Comparison of ENCODE assay signal across 1 cellular context in the genomic region with DNA sequence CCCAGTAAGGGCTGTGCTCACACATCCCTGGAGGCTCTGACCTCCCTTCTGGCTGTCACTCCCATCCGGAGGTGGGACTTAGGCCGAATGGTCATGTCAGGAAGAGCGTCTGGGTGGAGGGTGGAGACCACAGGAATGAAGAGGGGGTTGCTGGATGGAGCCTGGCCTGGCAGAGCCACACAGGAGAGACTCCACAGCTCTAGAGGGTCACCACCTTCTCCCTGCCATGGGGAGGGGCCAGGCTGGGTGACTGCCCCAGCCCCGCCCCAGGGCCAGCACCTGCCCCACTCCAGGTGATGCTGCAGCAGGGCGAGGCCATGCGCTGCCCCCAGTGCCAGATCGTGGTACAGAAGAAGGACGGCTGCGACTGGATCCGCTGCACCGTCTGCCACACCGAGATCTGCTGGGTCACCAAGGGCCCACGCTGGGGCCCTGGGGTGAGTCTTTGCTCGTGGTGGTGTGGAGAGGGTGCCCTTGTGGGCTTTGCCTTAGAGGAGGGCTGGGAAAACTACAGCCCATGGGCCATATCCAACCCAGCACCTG.
TF ChIP-seq lines count a peak whose summit lies in the region.

No MANE protein-coding gene starts in this region.

TF ChIP-seq in HCT116, 20 proteins besides CTCF, POLR2A, EP300 and RAD21:
- TF ChIP-seq ZBTB33 (IDR thresholded peaks at IDR 0.05; ENCODE audit: extremely low read depth, insufficient replicate concordance, low read length), result no peak
- TF ChIP-seq JUND (IDR thresholded peaks at IDR 0.05), result no peak
- no peak for TF ChIP-seq ELF1 (IDR thresholded peaks at IDR 0.05; ENCODE audit: borderline replicate concordance, low read depth)
- TF ChIP-seq YY1 (IDR thresholded peaks at IDR 0.05; ENCODE audit: extremely low read depth, insufficient replicate concordance, low read depth, low read length), result no peak
- TF ChIP-seq POLR2AphosphoS5 (IDR thresholded peaks at IDR 0.05; ENCODE audit: low read depth, low read length), result no peak
- no peak for TF ChIP-seq SIN3A (IDR thresholded peaks at IDR 0.05; ENCODE audit: low read depth)
- no peak for TF ChIP-seq CBX3 (IDR thresholded peaks at IDR 0.05; ENCODE audit: low read depth)
- no peak for TF ChIP-seq ZFX (IDR thresholded peaks at IDR 0.05)
- TF ChIP-seq CEBPB (IDR thresholded peaks at IDR 0.05; ENCODE audit: low read depth), result no peak
- TF ChIP-seq TCF7L2 (IDR thresholded peaks at IDR 0.05; ENCODE audit: borderline replicate concordance, extremely low read depth, insufficient read depth, insufficient read length), result no peak
- TF ChIP-seq ZNF274 (IDR thresholded peaks at IDR 0.05; ENCODE audit: low read depth, low read length), result no peak
